In the genomic region with DNA sequence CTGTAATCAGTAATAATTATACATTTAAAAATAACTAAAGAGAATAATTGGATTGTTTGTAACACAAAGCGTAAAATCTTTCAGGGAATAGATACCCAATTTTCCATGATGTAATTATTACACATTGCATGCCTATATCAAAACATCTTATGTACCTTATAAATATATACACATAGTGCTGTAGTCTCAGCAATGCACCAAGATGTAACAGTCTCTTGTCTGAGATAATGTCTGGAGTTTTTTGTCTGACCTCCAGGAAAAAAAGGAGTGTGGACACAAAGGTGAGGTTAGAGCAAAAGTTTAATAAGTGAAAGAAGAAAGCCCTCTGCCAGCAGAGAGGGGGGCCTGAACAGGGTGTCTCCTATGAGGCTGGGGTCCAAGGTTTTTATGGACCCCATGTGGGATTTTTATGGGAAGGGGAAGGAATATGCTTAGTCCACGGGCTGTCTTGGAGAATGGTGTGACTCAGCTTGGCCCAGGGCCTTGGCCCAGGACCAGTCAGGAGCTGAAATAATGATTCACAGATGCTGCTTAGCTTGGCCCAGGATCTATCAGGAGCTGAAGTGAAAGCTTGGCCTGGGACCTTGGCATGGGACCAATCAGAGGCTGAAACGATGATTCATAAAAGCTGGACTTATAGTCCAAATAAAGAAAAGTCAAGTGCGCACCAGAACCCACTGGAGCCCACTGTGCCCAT, we compare ENCODE assay signal across 9 cellular contexts.
DNase-seq lines count a peak whose midpoint lies in the region; ATAC-seq, FAIRE-seq and TF ChIP-seq lines count a peak whose summit lies in the region.
"Had no signal": no experiment of that assay in that cellular context is flagged by ENCODE, and none has a peak within 500 bp of the region (broad histone marks: within the 10 kb centered on the region; RNA-seq: fewer than 3 reads in every experiment).

No MANE protein-coding gene starts in this region.

- no peaks in the 10 kb centered on the region for H3K27me3 ChIP-seq in stomach

- no peak for ATAC-seq in HG03175 (IDR thresholded peaks at IDR 0.05; ENCODE audit: unreplicated experiment)
- ATAC-seq in GM19324 (IDR thresholded peaks at IDR 0.05; ENCODE audit: low FRiP score, unreplicated experiment): no peak

- DNase-seq in HCEC 1CT (peak; percentile 36), astrocyte of the spinal cord (ENCODE audit: low read depth, low spot score) (peak; percentile 100), kidney (peak; percentile 79), stomach (peak; percentile 29), NCI-H128 (lab: John Stamatoyannopoulos, UW; ENCODE audit: unreplicated experiment) (no peak), DMS114 treated with DMSO at 0.1 percent for 48 hours (lab: John Stamatoyannopoulos, UW; ENCODE audit: unreplicated experiment) (no peak)

- no peak overlapping the region for H3K4me3 ChIP-seq in astrocyte of the spinal cord (ENCODE audit: low read depth, low read length)
- H3K4me3 ChIP-seq in kidney (ENCODE audit: low read length in 2 of 2): no peak overlapping the region
- H3K4me3 ChIP-seq in stomach: no peak overlapping the region

- H3K27ac ChIP-seq in kidney (ENCODE audit: low read depth in 2 of 2, low read length in 2 of 2) (no peak overlapping the region), stomach (no peak overlapping the region)

- no peaks in the 10 kb centered on the region for H3K9me3 ChIP-seq in kidney (ENCODE audit: control insufficient read depth in 1 of 2, low read length in 2 of 2)
- H3K9me3 ChIP-seq in stomach: peaks cover 0 to 7% (median 0%) of the 10 kb centered on the region in 4 donors

- in situ Hi-C loops in astrocyte of the spinal cord (cut with HindIII; ENCODE audit: low sequenced_read_pairs): no loop called here

- no peak overlapping the region for H3K9ac ChIP-seq in kidney (ENCODE audit: low read length in 2 of 2)

- H3K36me3 ChIP-seq in kidney (ENCODE audit: control insufficient read depth in 1 of 2, insufficient read depth in 2 of 2, low read length in 2 of 2): no peaks in the 10 kb centered on the region
- no peaks in the 10 kb centered on the region for H3K36me3 ChIP-seq in stomach

- intact Hi-C loops in kidney (cut with DNase I) (no loop called here), stomach (cut with DNase I; ENCODE audit: low total_unique reads) (no loop called here)

- whole genome bisulfite sequencing in stomach, 5 donors: 31 to 42% (median 34%) methylated on average over 4 of the region's 4 CpGs

- TF ChIP-seq EP300 in stomach (IDR thresholded peaks at IDR 0.05): no peak

- TF ChIP-seq CTCF in astrocyte of the spinal cord (IDR thresholded peaks at IDR 0.05; ENCODE audit: low read depth, low read length) (no peak), kidney (IDR thresholded peaks at IDR 0.05; ENCODE audit: borderline replicate concordance, extremely low read depth, insufficient read depth) (no peak), stomach (IDR thresholded peaks at IDR 0.05) (no peak)

- H3K4me1 ChIP-seq in kidney (ENCODE audit: control insufficient read depth in 1 of 2, insufficient read depth in 1 of 2, low read depth in 1 of 2, low read length in 2 of 2): no peaks in the 10 kb centered on the region
- H3K4me1 ChIP-seq in stomach: peaks cover 0 to 5% (median 2%) of the 10 kb centered on the region in 4 donors

- FAIRE-seq in kidney (lab: Jason Lieb, UNC): no peak
- FAIRE-seq: H1 had no signal

- TF ChIP-seq POLR2A in stomach (IDR thresholded peaks at IDR 0.05): no peak

Comparison
In these comparisons a context has a peak if more than half of its experiments do, and no peak if none do; other contexts are left out.
1. DNase-seq: peak in HCEC 1CT (single experiment), astrocyte of the spinal cord (single experiment), kidney (single experiment) and stomach (single experiment); none in NCI-H128 (single experiment) and DMS114 treated with DMSO at 0.1 percent for 48 hours (single experiment).